In genomic region chr19:4025317-4025716, GRCh38 we compare ENCODE assay signal across 35 cellular contexts.
"Had no signal": no experiment of that assay in that cellular context is flagged by ENCODE, and none has a peak within 500 bp of the region (broad histone marks: within the 10 kb centered on the region; RNA-seq: fewer than 3 reads in every experiment).

No MANE protein-coding gene starts in this region.

- H3K4me3 Mint-ChIP-seq: activated CD8-positive, alpha-beta memory T cell treated with anti-CD3 and anti-CD28 coated beads, Interleukin-2, amount 10 ng/mL, durations not matched to agents 7 days and 5 days; activated CD8-positive, alpha-beta T cell treated with anti-CD3 and anti-CD28 coated beads, Interleukin-2, amount 10 ng/mL, durations not matched to agents 7 days and 5 days; activated naive CD4-positive, alpha-beta T cell treated with anti-CD3 and anti-CD28 coated beads for 36 hours; activated naive CD4-positive, alpha-beta T cell treated with anti-CD3 and anti-CD28 coated beads, Interleukin-2, amount 50 U/mL, for 24 hours; activated naive CD8-positive, alpha-beta T cell treated with anti-CD3 and anti-CD28 coated beads, Interleukin-2, amount 10 ng/mL, durations not matched to agents 7 days and 5 days; activated T-helper 1 cell treated with anti-CD3 and anti-CD28 coated beads, Interleukin-12 subunit alpha, Interleukin-12 subunit beta, Interleukin-2, Interleukin-4 antibody, amounts not matched to agents 30 ng/mL and 10 ng/mL and 1 ng/mL, durations not matched to agents 14 hours and 24 hours and 36 hours; central memory CD8-positive, alpha-beta T cell; dendritic cell treated with granulocyte-macrophage colony-stimulating factor and Interleukin-4, amounts not matched to agents 40 ng/mL and 50 ng/mL, for 4 days; endodermal cell; T-cell; T-helper 1 cell treated with Interleukin-12 subunit alpha and Interleukin-12 subunit beta and Interleukin-4 antibody, amounts not matched to agents 30 μg/mL and 1 μg/mL, for 36 hours; T-helper 2 cell treated with Interferon-gamma antibody and Interleukin-4, amounts not matched to agents 5 μg/mL and 100 μg/mL, for 36 hours had no signal

- H3K27ac ChIP-seq: brain microvascular endothelial cell, coronary artery, esophagus squamous epithelium, gastroesophageal sphincter had no signal

- H3K27me3 ChIP-seq: brain microvascular endothelial cell, dorsolateral prefrontal cortex, esophagus squamous epithelium, gastroesophageal sphincter had no signal

- H3K4me1 Mint-ChIP-seq: activated naive CD4-positive, alpha-beta T cell treated with anti-CD3 and anti-CD28 coated beads, Interleukin-2, amount 50 U/mL, for 24 hours; activated naive CD8-positive, alpha-beta T cell treated with anti-CD3 and anti-CD28 coated beads, Interleukin-2, amount 10 ng/mL, durations not matched to agents 7 days and 5 days; endodermal cell had no signal

- ATAC-seq: activated CD4-positive, CD25-positive, alpha-beta regulatory T cell treated with anti-CD3 and anti-CD28 coated beads, Interleukin-2, amount 50 U/mL, for 24 hours; activated CD8-positive, alpha-beta memory T cell treated with anti-CD3 and anti-CD28 coated beads, Interleukin-2, amount 10 ng/mL, durations not matched to agents 7 days and 5 days; activated CD8-positive, alpha-beta T cell treated with anti-CD3 and anti-CD28 coated beads, Interleukin-2, amount 10 ng/mL, durations not matched to agents 7 days and 5 days; gastroesophageal sphincter; T-cell had no signal

- H3K4me3 ChIP-seq: coronary artery, dorsolateral prefrontal cortex, esophagus squamous epithelium, gastroesophageal sphincter had no signal

- FAIRE-seq: astrocyte, bronchial epithelial cell had no signal

- H3K27ac Mint-ChIP-seq: activated CD8-positive, alpha-beta memory T cell treated with anti-CD3 and anti-CD28 coated beads, Interleukin-2, amount 10 ng/mL, durations not matched to agents 7 days and 5 days; activated CD8-positive, alpha-beta T cell treated with anti-CD3 and anti-CD28 coated beads, Interleukin-2, amount 10 ng/mL, durations not matched to agents 7 days and 5 days; activated naive CD4-positive, alpha-beta T cell treated with anti-CD3 and anti-CD28 coated beads for 36 hours; activated naive CD4-positive, alpha-beta T cell treated with anti-CD3 and anti-CD28 coated beads, Interleukin-2, amount 50 U/mL, for 24 hours; activated naive CD8-positive, alpha-beta T cell treated with anti-CD3 and anti-CD28 coated beads, Interleukin-2, amount 10 ng/mL, durations not matched to agents 7 days and 5 days; activated T-helper 1 cell treated with anti-CD3 and anti-CD28 coated beads, Interleukin-12 subunit alpha, Interleukin-12 subunit beta, Interleukin-2, Interleukin-4 antibody, amounts not matched to agents 30 ng/mL and 10 ng/mL and 1 ng/mL, durations not matched to agents 14 hours and 24 hours and 36 hours; activated T-helper 2 cell treated with anti-CD3 and anti-CD28 coated beads, Interferon-gamma antibody, Interleukin-2, Interleukin-4, amounts not matched to agents 10 μg/mL and 5 μg/mL and 100 μg/mL, durations not matched to agents 14 hours and 24 hours and 36 hours; dendritic cell treated with granulocyte-macrophage colony-stimulating factor and Interleukin-4, amounts not matched to agents 40 ng/mL and 50 ng/mL, for 4 days; endodermal cell; T-cell; T-helper 1 cell treated with Interleukin-12 subunit alpha and Interleukin-12 subunit beta and Interleukin-4 antibody, amounts not matched to agents 30 μg/mL and 1 μg/mL, for 36 hours; T-helper 2 cell treated with Interferon-gamma antibody and Interleukin-4, amounts not matched to agents 5 μg/mL and 100 μg/mL, for 36 hours had no signal

- DNase-seq: activated CD4-positive, alpha-beta T cell treated with anti-CD3 and anti-CD28 coated beads for 48 hours; activated CD4-positive, alpha-beta T cell treated with anti-CD3 and anti-CD28 coated beads, Interleukin-2, amount 50 U/mL, for 1 hour; activated CD4-positive, alpha-beta T cell treated with anti-CD3 and anti-CD28 coated beads, Interleukin-2, amount 50 U/mL, for 48 hours; activated CD8-positive, alpha-beta memory T cell treated with anti-CD3 and anti-CD28 coated beads, Interleukin-2, amount 10 ng/mL, durations not matched to agents 7 days and 5 days; activated CD8-positive, alpha-beta memory T cell treated with anti-CD3 and anti-CD28 coated beads, Interleukin-2, amount 50 U/mL, for 4 hours; activated CD8-positive, alpha-beta T cell treated with anti-CD3 and anti-CD28 coated beads, Interleukin-2, amount 10 ng/mL, durations not matched to agents 7 days and 5 days; activated effector memory CD4-positive, alpha-beta T cell treated with anti-CD3 and anti-CD28 coated beads, Interleukin-2, amount 50 U/mL, for 16 hours; activated naive CD4-positive, alpha-beta T cell treated with anti-CD3 and anti-CD28 coated beads for 36 hours; activated naive CD8-positive, alpha-beta T cell treated with anti-CD3 and anti-CD28 coated beads, Interleukin-2, amount 10 ng/mL, durations not matched to agents 7 days and 5 days; activated T-cell treated with anti-CD3 and anti-CD28 coated beads, Interleukin-2, amount 50 U/mL, for 1 hour; activated T-cell treated with anti-CD3 and anti-CD28 coated beads, Interleukin-2, amount 50 U/mL, for 48 hours; amniotic stem cell; anterior cingulate cortex; brain microvascular endothelial cell; dorsolateral prefrontal cortex; effector memory CD4-positive, alpha-beta T cell; endodermal cell; esophagus squamous epithelium; foreskin melanocyte; head of caudate nucleus; SW 1271; T-cell; T1000 had no signal

- H3K9me3 ChIP-seq: esophagus squamous epithelium, gastroesophageal sphincter had no signal

- H3K27me3 Mint-ChIP-seq: activated CD8-positive, alpha-beta memory T cell treated with anti-CD3 and anti-CD28 coated beads, Interleukin-2, amount 10 ng/mL, durations not matched to agents 7 days and 5 days; activated naive CD4-positive, alpha-beta T cell treated with anti-CD3 and anti-CD28 coated beads, Interleukin-2, amount 50 U/mL, for 24 hours; activated naive CD8-positive, alpha-beta T cell treated with anti-CD3 and anti-CD28 coated beads, Interleukin-2, amount 10 ng/mL, durations not matched to agents 7 days and 5 days; central memory CD8-positive, alpha-beta T cell; dendritic cell treated with granulocyte-macrophage colony-stimulating factor and Interleukin-4, amounts not matched to agents 40 ng/mL and 50 ng/mL, for 4 days; T-cell had no signal

- H3K9me3 Mint-ChIP-seq: activated naive CD4-positive, alpha-beta T cell treated with anti-CD3 and anti-CD28 coated beads for 36 hours; activated naive CD4-positive, alpha-beta T cell treated with anti-CD3 and anti-CD28 coated beads, Interleukin-2, amount 50 U/mL, for 24 hours; activated T-helper 1 cell treated with anti-CD3 and anti-CD28 coated beads, Interleukin-12 subunit alpha, Interleukin-12 subunit beta, Interleukin-2, Interleukin-4 antibody, amounts not matched to agents 30 ng/mL and 10 ng/mL and 1 ng/mL, durations not matched to agents 14 hours and 24 hours and 36 hours; central memory CD8-positive, alpha-beta T cell; dendritic cell treated with granulocyte-macrophage colony-stimulating factor and Interleukin-4, amounts not matched to agents 40 ng/mL and 50 ng/mL, for 4 days; T-cell; T-helper 1 cell treated with Interleukin-12 subunit alpha and Interleukin-12 subunit beta and Interleukin-4 antibody, amounts not matched to agents 30 μg/mL and 1 μg/mL, for 36 hours; T-helper 2 cell treated with Interferon-gamma antibody and Interleukin-4, amounts not matched to agents 5 μg/mL and 100 μg/mL, for 36 hours had no signal
